In the genomic region with DNA sequence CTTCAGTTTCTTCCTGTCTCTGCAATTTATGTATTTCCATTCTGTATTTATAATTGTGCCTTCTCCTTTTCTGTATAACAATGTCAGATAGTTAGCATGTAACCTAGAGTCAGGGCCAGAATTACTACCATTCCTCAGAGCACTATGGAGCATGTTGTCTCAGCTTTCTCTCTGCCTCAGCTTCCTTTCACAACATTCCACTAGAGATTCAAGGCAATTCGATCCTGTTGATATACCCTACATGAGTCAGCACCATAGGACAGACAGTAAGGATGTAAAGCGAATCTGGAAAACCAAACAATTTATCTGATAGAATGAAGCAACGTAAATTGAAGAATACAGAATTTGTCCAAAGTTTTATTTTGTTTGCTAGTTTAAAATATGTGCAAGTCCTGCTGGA, we compare ENCODE assay signal across 18 cellular contexts.
"Had no signal": no experiment of that assay in that cellular context is flagged by ENCODE, and none has a peak within 500 bp of the region (broad histone marks: within the 10 kb centered on the region; RNA-seq: fewer than 3 reads in every experiment).

No MANE protein-coding gene starts in this region.

- ATAC-seq: activated CD4-positive, CD25-positive, alpha-beta regulatory T cell treated with anti-CD3 and anti-CD28 coated beads, Interleukin-2, amount 50 U/mL, for 24 hours; activated CD8-positive, alpha-beta T cell treated with anti-CD3 and anti-CD28 coated beads, Interleukin-2, amount 10 ng/mL, durations not matched to agents 7 days and 5 days; activated naive CD4-positive, alpha-beta T cell treated with anti-CD3 and anti-CD28 coated beads, Interleukin-2, amount 50 U/mL, for 72 hours; heart right ventricle; left lung; natural killer cell treated with Interleukin-12 subunit alpha and Interleukin-12 subunit beta and Interleukin-15 and Interleukin-18, amount 100 ng/mL, for 72 hours; right cardiac atrium had no signal

- H3K9ac ChIP-seq: parathyroid adenoma had no signal

- H3K4me3 Mint-ChIP-seq: activated CD4-positive, alpha-beta T cell treated with anti-CD3 and anti-CD28 coated beads, Interleukin-2, amount 10 ng/mL, durations not matched to agents 24 days and 14 days; activated CD8-positive, alpha-beta T cell treated with anti-CD3 and anti-CD28 coated beads, Interleukin-2, amount 10 ng/mL, durations not matched to agents 7 days and 5 days; natural killer cell treated with Interleukin-12 subunit alpha and Interleukin-12 subunit beta and Interleukin-15 and Interleukin-18, amount 100 ng/mL, for 72 hours; stimulated activated naive CD8-positive, alpha-beta T cell treated with anti-CD3 and anti-CD28 coated beads, Interleukin-15, Interleukin-2, amounts not matched to agents 100 ng/mL and 50 ng/mL, for 24 hours had no signal

- H3K4me3 ChIP-seq: breast epithelium, heart right ventricle, left lung, thyroid gland had no signal

- H3K27me3 ChIP-seq: breast epithelium, heart right ventricle, left lung, thyroid gland had no signal

- H3K4me1 Mint-ChIP-seq: activated CD4-positive, alpha-beta T cell treated with anti-CD3 and anti-CD28 coated beads, Interleukin-2, amount 10 ng/mL, durations not matched to agents 24 days and 14 days had no signal

- H2AFZ ChIP-seq: parathyroid adenoma had no signal

- H3K27ac Mint-ChIP-seq: activated CD4-positive, alpha-beta T cell treated with anti-CD3 and anti-CD28 coated beads, Interleukin-2, amount 10 ng/mL, durations not matched to agents 24 days and 14 days; activated CD8-positive, alpha-beta T cell treated with anti-CD3 and anti-CD28 coated beads, Interleukin-2, amount 10 ng/mL, durations not matched to agents 7 days and 5 days; activated naive CD4-positive, alpha-beta T cell treated with anti-CD3 and anti-CD28 coated beads, Interleukin-2, amount 50 U/mL, for 72 hours; natural killer cell treated with Interleukin-12 subunit alpha and Interleukin-12 subunit beta and Interleukin-15 and Interleukin-18, amount 100 ng/mL, for 72 hours; stimulated activated naive CD8-positive, alpha-beta T cell treated with anti-CD3 and anti-CD28 coated beads, Interleukin-15, Interleukin-2, amounts not matched to agents 100 ng/mL and 50 ng/mL, for 24 hours had no signal

- H3K27me3 Mint-ChIP-seq: activated CD4-positive, alpha-beta T cell treated with anti-CD3 and anti-CD28 coated beads, Interleukin-2, amount 10 ng/mL, durations not matched to agents 24 days and 14 days; natural killer cell treated with Interleukin-12 subunit alpha and Interleukin-12 subunit beta and Interleukin-15 and Interleukin-18, amount 100 ng/mL, for 72 hours; stimulated activated naive CD8-positive, alpha-beta T cell treated with anti-CD3 and anti-CD28 coated beads, Interleukin-15, Interleukin-2, amounts not matched to agents 100 ng/mL and 50 ng/mL, for 24 hours had no signal

- H3K36me3 ChIP-seq: breast epithelium, heart right ventricle, left lung, thyroid gland had no signal

- H3K36me3 Mint-ChIP-seq: activated naive CD4-positive, alpha-beta T cell treated with anti-CD3 and anti-CD28 coated beads, Interleukin-2, amount 50 U/mL, for 72 hours; natural killer cell treated with Interleukin-12 subunit alpha and Interleukin-12 subunit beta and Interleukin-15 and Interleukin-18, amount 100 ng/mL, for 72 hours had no signal

- H3K9me3 ChIP-seq: breast epithelium, heart right ventricle, left lung, thyroid gland had no signal

- H3K79me2 ChIP-seq: parathyroid adenoma had no signal

- H3K4me1 ChIP-seq: breast epithelium, left lung, parathyroid adenoma, thyroid gland had no signal

- DNase-seq: activated CD4-positive, alpha-beta T cell treated with anti-CD3 and anti-CD28 coated beads, Interleukin-2, amount 10 ng/mL, durations not matched to agents 24 days and 14 days; activated CD8-positive, alpha-beta T cell treated with anti-CD3 and anti-CD28 coated beads, Interleukin-2, amount 10 ng/mL, durations not matched to agents 7 days and 5 days; aorta; cortex of kidney; effector CD4-positive, alpha-beta T cell; heart right ventricle; left lung; nucleus accumbens; right cardiac atrium; stimulated activated CD4-positive, alpha-beta T cell treated with anti-CD3 and anti-CD28 coated beads, Interleukin-1b, Interleukin-23, amount 100 ng/mL, for 48 hours; substantia nigra; thyroid gland had no signal

- H3K9me3 Mint-ChIP-seq: activated CD4-positive, alpha-beta T cell treated with anti-CD3 and anti-CD28 coated beads, Interleukin-2, amount 10 ng/mL, durations not matched to agents 24 days and 14 days; stimulated activated naive CD8-positive, alpha-beta T cell treated with anti-CD3 and anti-CD28 coated beads, Interleukin-15, Interleukin-2, amounts not matched to agents 100 ng/mL and 50 ng/mL, for 24 hours had no signal

- H3K27ac ChIP-seq: breast epithelium, heart right ventricle, left lung, parathyroid adenoma, thyroid gland had no signal
